Comparison of ENCODE assay signal across 1 cellular context in the genomic region with DNA sequence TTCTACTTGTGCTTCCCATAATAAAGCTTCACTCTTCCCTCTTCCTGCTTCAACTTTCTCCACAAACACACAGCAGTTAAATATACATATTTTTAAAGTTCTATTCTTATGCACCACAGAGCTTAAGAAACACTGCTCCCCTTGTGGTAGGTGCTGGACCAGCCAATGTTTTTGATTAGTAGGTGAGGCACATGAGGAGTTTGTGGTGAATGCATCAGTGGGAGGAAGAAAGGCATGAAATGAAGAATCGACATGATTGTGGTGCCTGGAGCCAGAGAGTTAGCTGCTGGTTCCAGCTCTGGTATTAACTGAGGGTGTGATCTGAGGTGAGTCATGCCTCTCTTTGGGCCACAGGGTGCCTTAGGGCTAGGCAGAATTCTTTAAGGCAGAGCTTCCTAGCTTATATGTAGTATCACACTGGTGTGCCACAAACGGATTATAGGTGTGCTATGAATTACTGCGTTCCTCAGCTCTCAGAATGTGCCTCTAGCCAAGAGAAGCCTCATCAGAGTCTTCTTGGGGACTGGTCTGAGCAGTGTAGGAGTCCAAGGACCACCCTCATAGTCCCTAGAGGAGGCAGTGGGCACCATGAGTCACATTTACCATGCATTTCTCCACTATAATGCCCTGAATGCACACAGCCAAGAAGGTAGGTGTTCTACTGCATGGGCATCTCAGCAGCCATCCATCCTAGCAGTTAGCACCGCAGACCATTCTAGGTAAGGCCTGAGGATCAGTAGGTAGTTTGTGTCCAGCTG.
TF ChIP-seq lines count a peak whose summit lies in the region.

No MANE protein-coding gene starts in this region.

TF ChIP-seq in liver, 16 proteins besides CTCF, POLR2A, EP300 and RAD21 (continued from another document):
- TF ChIP-seq, protein P1, sequence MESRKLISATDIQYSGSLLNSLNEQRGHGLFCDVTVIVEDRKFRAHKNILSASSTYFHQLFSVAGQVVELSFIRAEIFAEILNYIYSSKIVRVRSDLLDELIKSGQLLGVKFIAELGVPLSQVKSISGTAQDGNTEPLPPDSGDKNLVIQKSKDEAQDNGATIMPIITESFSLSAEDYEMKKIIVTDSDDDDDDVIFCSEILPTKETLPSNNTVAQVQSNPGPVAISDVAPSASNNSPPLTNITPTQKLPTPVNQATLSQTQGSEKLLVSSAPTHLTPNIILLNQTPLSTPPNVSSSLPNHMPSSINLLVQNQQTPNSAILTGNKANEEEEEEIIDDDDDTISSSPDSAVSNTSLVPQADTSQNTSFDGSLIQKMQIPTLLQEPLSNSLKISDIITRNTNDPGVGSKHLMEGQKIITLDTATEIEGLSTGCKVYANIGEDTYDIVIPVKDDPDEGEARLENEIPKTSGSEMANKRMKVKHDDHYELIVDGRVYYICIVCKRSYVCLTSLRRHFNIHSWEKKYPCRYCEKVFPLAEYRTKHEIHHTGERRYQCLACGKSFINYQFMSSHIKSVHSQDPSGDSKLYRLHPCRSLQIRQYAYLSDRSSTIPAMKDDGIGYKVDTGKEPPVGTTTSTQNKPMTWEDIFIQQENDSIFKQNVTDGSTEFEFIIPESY (IDR thresholded peaks at IDR 0.05), result no peak
- TF ChIP-seq HNF4A (conservative IDR thresholded peaks at IDR 0.05) (no peak), NR2F2 (IDR thresholded peaks at IDR 0.05) (no peak), RXRA (IDR thresholded peaks at IDR 0.05) (no peak), JUND (IDR thresholded peaks at IDR 0.05) (no peak), GABPA (IDR thresholded peaks at IDR 0.05 in 1 of 2, conservative IDR thresholded peaks at IDR 0.05 in 1 of 2) (no peak), HNF4G (IDR thresholded peaks at IDR 0.05) (no peak), SP1 (IDR thresholded peaks at IDR 0.05) (no peak), FOXA2 (IDR thresholded peaks at IDR 0.05) (no peak), TAF1 (conservative IDR thresholded peaks at IDR 0.05) (no peak)
- TF ChIP-seq, protein P2, sequence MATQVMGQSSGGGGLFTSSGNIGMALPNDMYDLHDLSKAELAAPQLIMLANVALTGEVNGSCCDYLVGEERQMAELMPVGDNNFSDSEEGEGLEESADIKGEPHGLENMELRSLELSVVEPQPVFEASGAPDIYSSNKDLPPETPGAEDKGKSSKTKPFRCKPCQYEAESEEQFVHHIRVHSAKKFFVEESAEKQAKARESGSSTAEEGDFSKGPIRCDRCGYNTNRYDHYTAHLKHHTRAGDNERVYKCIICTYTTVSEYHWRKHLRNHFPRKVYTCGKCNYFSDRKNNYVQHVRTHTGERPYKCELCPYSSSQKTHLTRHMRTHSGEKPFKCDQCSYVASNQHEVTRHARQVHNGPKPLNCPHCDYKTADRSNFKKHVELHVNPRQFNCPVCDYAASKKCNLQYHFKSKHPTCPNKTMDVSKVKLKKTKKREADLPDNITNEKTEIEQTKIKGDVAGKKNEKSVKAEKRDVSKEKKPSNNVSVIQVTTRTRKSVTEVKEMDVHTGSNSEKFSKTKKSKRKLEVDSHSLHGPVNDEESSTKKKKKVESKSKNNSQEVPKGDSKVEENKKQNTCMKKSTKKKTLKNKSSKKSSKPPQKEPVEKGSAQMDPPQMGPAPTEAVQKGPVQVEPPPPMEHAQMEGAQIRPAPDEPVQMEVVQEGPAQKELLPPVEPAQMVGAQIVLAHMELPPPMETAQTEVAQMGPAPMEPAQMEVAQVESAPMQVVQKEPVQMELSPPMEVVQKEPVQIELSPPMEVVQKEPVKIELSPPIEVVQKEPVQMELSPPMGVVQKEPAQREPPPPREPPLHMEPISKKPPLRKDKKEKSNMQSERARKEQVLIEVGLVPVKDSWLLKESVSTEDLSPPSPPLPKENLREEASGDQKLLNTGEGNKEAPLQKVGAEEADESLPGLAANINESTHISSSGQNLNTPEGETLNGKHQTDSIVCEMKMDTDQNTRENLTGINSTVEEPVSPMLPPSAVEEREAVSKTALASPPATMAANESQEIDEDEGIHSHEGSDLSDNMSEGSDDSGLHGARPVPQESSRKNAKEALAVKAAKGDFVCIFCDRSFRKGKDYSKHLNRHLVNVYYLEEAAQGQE (IDR thresholded peaks at IDR 0.05), result no peak
- TF ChIP-seq, protein P3, sequence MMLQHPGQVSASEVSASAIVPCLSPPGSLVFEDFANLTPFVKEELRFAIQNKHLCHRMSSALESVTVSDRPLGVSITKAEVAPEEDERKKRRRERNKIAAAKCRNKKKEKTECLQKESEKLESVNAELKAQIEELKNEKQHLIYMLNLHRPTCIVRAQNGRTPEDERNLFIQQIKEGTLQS (IDR thresholded peaks at IDR 0.05), result no peak
